Comparison of ENCODE assay signal across 27 cellular contexts in genomic region chr10:133312016-133312768, GRCh38. TPM values are rescaled to one million over a fixed set of nuclear protein-coding genes. Genes with fewer than 3 reads are reported as not detected.
DNase-seq lines count a peak whose midpoint lies in the region; ATAC-seq, FAIRE-seq and TF ChIP-seq lines count a peak whose summit lies in the region.
"Had no signal": no experiment of that assay in that cellular context is flagged by ENCODE, and none has a peak within 500 bp of the region (broad histone marks: within the 10 kb centered on the region; RNA-seq: fewer than 3 reads in every experiment).

No MANE protein-coding gene starts in this region.

- peak overlapping the region in 2 of 3 donors; percentile 64 to 69 for H3K27ac Mint-ChIP-seq in CD4-positive, CD25-positive, alpha-beta regulatory T cell
- H3K27ac Mint-ChIP-seq: CD8-positive, alpha-beta T cell; GM23338; H9; HFFc6 had no signal

- peaks cover 4 to 22% (median 11%) of the 10 kb centered on the region in 4 donors for H3K4me1 Mint-ChIP-seq in CD4-positive, CD25-positive, alpha-beta regulatory T cell

- SMC1A ChIA-PET in GM12878 (lab: Charles Lee; ENCODE audit: uncharacterized antibody, unreplicated experiment): no interaction called here

- RAD21 ChIA-PET in GM12878 (lab: Charles Lee; ENCODE audit: unreplicated experiment): no interaction called here

- in situ Hi-C loops in GM12878 (cut with MboI): no loop called here

- TF ChIP-seq CTCF in GM12878 (IDR thresholded peaks at IDR 0.05 in 2 of 3, conservative IDR thresholded peaks at IDR 0.05 in 1 of 3; ENCODE audit: control insufficient read depth in 2 of 3, extremely low read depth in 1 of 3, insufficient read depth in 1 of 3, low read depth in 3 of 3, low read length in 3 of 3) (no peak), spleen (IDR thresholded peaks at IDR 0.05 in 8 of 11, conservative IDR thresholded peaks at IDR 0.05 in 3 of 11) (no peak)

- no peak overlapping the region for H3K9ac ChIP-seq in GM12878 (ENCODE audit: control insufficient read depth, insufficient read depth, low read length)

- no peak overlapping the region for H3K27ac ChIP-seq in CD4-positive, CD25-positive, alpha-beta regulatory T cell (ENCODE audit: insufficient read depth, low read length, poor library complexity, severe bottlenecking)
- no peak overlapping the region for H3K27ac ChIP-seq in GM12878 (ENCODE audit: control insufficient read depth, insufficient read depth)
- no peak overlapping the region for H3K27ac ChIP-seq in spleen
- H3K27ac ChIP-seq: BLaER1 treated with 17β-estradiol and CSF1 and Interleukin-3, amounts not matched to agents 10 nM and 100 nM had no signal

- TSS peak; percentile 52 for BruUV-seq in GM12878 (replicated peaks; lab: Mats Ljungman, UMichigan)

- CTCF ChIA-PET in GM12878 (lab: Yijun Ruan, JAX): interaction anchor here (1.5 kb wide), 1 partner anchor 8 kb away, joined by 3 read pairs; no protein-coding TSS in a partner anchor

- peaks cover 12% of the 10 kb centered on the region for H3K4me1 ChIP-seq in CD4-positive, CD25-positive, alpha-beta regulatory T cell (ENCODE audit: control insufficient read depth, insufficient read depth, low read length, poor library complexity, severe bottlenecking)
- H3K4me1 ChIP-seq in GM12878 (ENCODE audit: control insufficient read depth, insufficient read depth, low read length) (peaks cover 4% of the 10 kb centered on the region), spleen (peaks cover 7 to 33% (median 23%) of the 10 kb centered on the region in 6 donors)

- POLR2A ChIA-PET in GM12878 (lab: Charles Lee): no interaction called here

- no peaks in the 10 kb centered on the region for H3K27me3 ChIP-seq in CD4-positive, CD25-positive, alpha-beta regulatory T cell (ENCODE audit: control insufficient read depth, insufficient read depth, low read length)
- no peaks in the 10 kb centered on the region for H3K27me3 ChIP-seq in GM12878 (replicated peaks in 1 of 2; ENCODE audit: control insufficient read depth in 2 of 2, insufficient read depth in 2 of 2, low read length in 1 of 2)
- H3K27me3 ChIP-seq in spleen (replicated peaks in 1 of 7): no peaks in the 10 kb centered on the region
- H3K27me3 ChIP-seq: BLaER1 treated with 17β-estradiol and CSF1 and Interleukin-3, amounts not matched to agents 10 nM and 100 nM; MG63 had no signal

- peaks cover 0 to 3% (median 0%) of the 10 kb centered on the region in 7 donors for H3K9me3 Mint-ChIP-seq in CD4-positive, CD25-positive, alpha-beta regulatory T cell
- H3K9me3 Mint-ChIP-seq: CD8-positive, alpha-beta T cell; H9; HFFc6 had no signal

- H3K4me3 ChIP-seq in CD4-positive, CD25-positive, alpha-beta regulatory T cell (ENCODE audit: low read depth, low read length): no peak overlapping the region
- no peak overlapping the region for H3K4me3 ChIP-seq in GM12878
- H3K4me3 ChIP-seq in spleen: no peak overlapping the region
- H3K4me3 ChIP-seq: BLaER1 treated with 17β-estradiol and CSF1 and Interleukin-3, amounts not matched to agents 10 nM and 100 nM; GM23338; MG63 had no signal

- no peak for TF ChIP-seq RAD21 in GM12878 (IDR thresholded peaks at IDR 0.05; ENCODE audit: insufficient read depth, low read depth, low read length)

- no peak for ATAC-seq in CD4-positive, CD25-positive, alpha-beta regulatory T cell (ENCODE audit: low read depth in 2 of 2)
- ATAC-seq in GM12878: no peak
- no peak for ATAC-seq in HG03159 (IDR thresholded peaks at IDR 0.05; ENCODE audit: unreplicated experiment)
- ATAC-seq in HG02840 (IDR thresholded peaks at IDR 0.05; ENCODE audit: low FRiP score, unreplicated experiment): no peak
- ATAC-seq: CD8-positive, alpha-beta T cell; GM23338; PC-3 had no signal

- peaks cover 9% of the 10 kb centered on the region for H3K27me3 Mint-ChIP-seq in CD4-positive, CD25-positive, alpha-beta regulatory T cell

- TF ChIP-seq EP300 in GM12878 (IDR thresholded peaks at IDR 0.05; ENCODE audit: borderline replicate concordance in 1 of 2, control insufficient read depth in 1 of 2, low read depth in 2 of 2, low read length in 2 of 2): no peak

- peaks cover 11% of the 10 kb centered on the region for H3K36me3 Mint-ChIP-seq in CD4-positive, CD25-positive, alpha-beta regulatory T cell

- DNase-seq in CD4-positive, CD25-positive, alpha-beta regulatory T cell: no peak
- DNase-seq in GM12878 (ENCODE audit: low read depth, low spot score) (no peak), spleen (peak; percentile 77)
- DNase-seq: Caco-2; CD8-positive, alpha-beta T cell; DMS79; EL; GDM1; H9; HFFc6; IMR-90; KG1; MG63; NCI-H2029; NCI-H446; NCI-H524 treated with DMSO at 0.1 percent for 48 hours; NCI-H774; PC-3; RPMI8226; SHP77 had no signal

- FAIRE-seq in GM12878 (lab: Jason Lieb, UNC): no peak
- FAIRE-seq: GM12891 had no signal

- peaks cover 16% of the 10 kb centered on the region for H3K79me2 ChIP-seq in GM12878 (ENCODE audit: control insufficient read depth, insufficient read depth, low read length)

- H3K4me2 ChIP-seq in GM12878 (ENCODE audit: control insufficient read depth, insufficient read depth): no peak overlapping the region
- H3K4me2 ChIP-seq: GM23338 had no signal

- no peak overlapping the region for H2AFZ ChIP-seq in GM12878 (ENCODE audit: control insufficient read depth, low read depth, low read length)
- H2AFZ ChIP-seq: GM23338 had no signal

- peak overlapping the region in 2 of 4 donors; percentile 52 to 78 for H3K4me3 Mint-ChIP-seq in CD4-positive, CD25-positive, alpha-beta regulatory T cell
- H3K4me3 Mint-ChIP-seq: CD8-positive, alpha-beta T cell; GM23338; H9; HFFc6 had no signal

- no peaks in the 10 kb centered on the region for H4K20me1 ChIP-seq in GM12878 (ENCODE audit: control insufficient read depth, insufficient read depth)

- TF ChIP-seq POLR2A in GM12878 (IDR thresholded peaks at IDR 0.05; ENCODE audit: low read depth, low read length) (no peak), spleen (IDR thresholded peaks at IDR 0.05) (no peak)

- 87% methylated on average over 23 of the region's 23 CpGs for WGBS in GM12878 (ENCODE audit: insufficient coverage, insufficient replicate concordance, low lambda C conversion rate, missing lambda C conversion rate)
- WGBS in spleen, 5 donors: 95 to 96% (median 95%) methylated on average over 23 of the region's 23 CpGs

- no peaks in the 10 kb centered on the region for H3K9me3 ChIP-seq in CD4-positive, CD25-positive, alpha-beta regulatory T cell (ENCODE audit: control insufficient read depth in 2 of 2, low read length in 2 of 2)
- no peaks in the 10 kb centered on the region for H3K9me3 ChIP-seq in GM12878 (replicated peaks; ENCODE audit: control insufficient read depth, insufficient read depth, low read length)
- no peaks in the 10 kb centered on the region for H3K9me3 ChIP-seq in spleen
- H3K9me3 ChIP-seq: Caco-2, MG63 had no signal

- peaks cover 22% of the 10 kb centered on the region for H3K36me3 ChIP-seq in CD4-positive, CD25-positive, alpha-beta regulatory T cell (ENCODE audit: control insufficient read depth, insufficient read depth, low read length)
- H3K36me3 ChIP-seq in GM12878 (ENCODE audit: control insufficient read depth in 2 of 2, insufficient read depth in 2 of 2, low read length in 1 of 2) (peaks cover 0 to 4% of the 10 kb centered on the region in 2 experiments; a peak in 3 of 4 replicates), spleen (peaks cover 0 to 41% (median 32%) of the 10 kb centered on the region in 6 donors)

- intact Hi-C loops in GM12878 (cut with micrococcal nuclease; ENCODE audit: unreplicated experiment): no loop called here
- intact Hi-C loops in spleen (cut with DNase I; ENCODE audit: low total_unique reads): no loop called here

RNA-seq across cellular contexts. Expression of gene ZNF511, which starts 3.5 kb away (rescaled TPM):
- 29.1 TPM for total RNA-seq in CD4-positive, CD25-positive, alpha-beta regulatory T cell
- 10 to 100 TPM; 67.5 to 96.4 (median 78.7) TPM for polyA plus RNA-seq in CD4-positive, CD25-positive, alpha-beta regulatory T cell
- total RNA-seq in GM12878 (2013; cell fraction: nucleolus; rRNA removed): 9.7 and 10.0 TPM in 2 replicates
- total RNA-seq in GM12878 (2014; rRNA removed) (21.0 and 21.3 TPM in 2 replicates), GM12878 (2014; rRNA removed; fragmentation: Illumina TruSeq; extraction: Trizol) (29.8 and 30.3 TPM in 2 replicates), GM12878 (2021) (50.3 and 57.1 TPM in 2 replicates), spleen (10 to 100 TPM; 26.3 to 33.1 (median 29.2) TPM)
- polyA plus RNA-seq in GM12878 (2011; ENCODE audit: low read depth): 17.8 TPM
- polyA plus RNA-seq in GM12878 (2011; rRNA removed) (24.8 and 32.1 TPM in 2 replicates), GM12878 (2014; fragmentation: Illumina TruSeq; extraction: Trizol) (12.0 and 31.8 TPM in 2 replicates), GM12878 (2014; fragmentation: Nextera tagmentation; extraction: Ambion mirVana) (1 to 10 TPM in 1 of 2 experiments, under 1 TPM in 1; 0.58 to 6.0 TPM), GM12878 (2014; rRNA removed) (49.0 and 54.9 TPM in 2 replicates), GM12878 (2016; fragmentation: Nextera tagmentation; extraction: Ambion mirVana) (100 to 1,000 TPM; 110 TPM), spleen (10 to 100 TPM; 43.3 to 50.6 (median 44.7) TPM)
- polyA plus RNA-seq in GM12878 (2011; cell fraction: cytosol; rRNA removed): 24.5 and 38.8 TPM in 2 replicates
- polyA plus RNA-seq in GM12878 (2011; cell fraction: nucleus; rRNA removed): 38.0 and 47.4 TPM in 2 replicates
- 23.5 and 30.3 TPM in 2 replicates for polyA plus RNA-seq in GM12878 (2012)
- polyA minus RNA-seq in GM12878 (2011; rRNA and poly(A)+ RNA removed): 22.6 and 25.5 TPM in 2 replicates
- polyA minus RNA-seq in GM12878 (2011; cell fraction: cytosol; rRNA and poly(A)+ RNA removed): 10.1 and 12.4 TPM in 2 replicates
- 5.6 and 10.1 TPM in 2 replicates for polyA minus RNA-seq in GM12878 (2011; cell fraction: nucleus; rRNA and poly(A)+ RNA removed)

RNA-seq across cellular contexts. Expression of gene TUBGCP2, which starts 3.5 kb away (rescaled TPM):
- 73.8 TPM for total RNA-seq in CD4-positive, CD25-positive, alpha-beta regulatory T cell
- polyA plus RNA-seq in CD4-positive, CD25-positive, alpha-beta regulatory T cell: 10 to 100 TPM; 23.5 to 31.8 (median 28.1) TPM
- total RNA-seq in GM12878 (2013; cell fraction: nucleolus; rRNA removed): 76.6 and 91.2 TPM in 2 replicates
- 38.5 TPM in 2 replicates for total RNA-seq in GM12878 (2014; rRNA removed)
- total RNA-seq in GM12878 (2014; rRNA removed; fragmentation: Illumina TruSeq; extraction: Trizol): 18.1 and 19.1 TPM in 2 replicates
- total RNA-seq in GM12878 (2021): 46.5 and 47.1 TPM in 2 replicates
- polyA plus RNA-seq in GM12878 (2011; ENCODE audit: low read depth): 12.8 TPM
- polyA plus RNA-seq in GM12878 (2011; rRNA removed): 23.7 and 35.8 TPM in 2 replicates
- 29.0 and 35.1 TPM in 2 replicates for polyA plus RNA-seq in GM12878 (2011; cell fraction: cytosol; rRNA removed)
- 82.0 and 82.5 TPM in 2 replicates for polyA plus RNA-seq in GM12878 (2011; cell fraction: nucleus; rRNA removed)
- 25.1 and 31.7 TPM in 2 replicates for polyA plus RNA-seq in GM12878 (2012)
- polyA plus RNA-seq in GM12878 (2014; fragmentation: Illumina TruSeq; extraction: Trizol): 16.0 and 26.6 TPM in 2 replicates
- 10 to 100 TPM in 1 of 2 experiments, 1 to 10 TPM in 1; 4.8 to 11.6 TPM for polyA plus RNA-seq in GM12878 (2014; fragmentation: Nextera tagmentation; extraction: Ambion mirVana)
- 33.6 and 36.2 TPM in 2 replicates for polyA plus RNA-seq in GM12878 (2014; rRNA removed)
- polyA plus RNA-seq in GM12878 (2016; fragmentation: Nextera tagmentation; extraction: Ambion mirVana): 10 to 100 TPM; 36.4 to 37.7 TPM
- polyA minus RNA-seq in GM12878 (2011; rRNA and poly(A)+ RNA removed): 37.1 and 46.2 TPM in 2 replicates
- polyA minus RNA-seq in GM12878 (2011; cell fraction: cytosol; rRNA and poly(A)+ RNA removed): 14.8 and 16.3 TPM in 2 replicates
- 24.7 and 47.1 TPM in 2 replicates for polyA minus RNA-seq in GM12878 (2011; cell fraction: nucleus; rRNA and poly(A)+ RNA removed)
- 10 to 100 TPM; 40.2 to 61.2 (median 51.9) TPM for total RNA-seq in spleen
- 100 to 1,000 TPM in 2 of 3 donors, 10 to 100 TPM in 1; 85.2 to 201 (median 132) TPM for polyA plus RNA-seq in spleen

RNA-seq across cellular contexts. Expression of gene CALY, which starts 24.5 kb away (rescaled TPM):
- 1.8 TPM for total RNA-seq in CD4-positive, CD25-positive, alpha-beta regulatory T cell
- polyA plus RNA-seq in CD4-positive, CD25-positive, alpha-beta regulatory T cell: 1 to 10 TPM in 2 of 4 donors, under 1 TPM in 2; 0.76 to 1.3 (median 1.00) TPM
- not detected in 2 replicates for total RNA-seq in GM12878 (2013; cell fraction: nucleolus; rRNA removed)
- total RNA-seq in GM12878 (2014; rRNA removed): not detected in 2 replicates
- total RNA-seq in GM12878 (2014; rRNA removed; fragmentation: Illumina TruSeq; extraction: Trizol): not detected in 2 replicates
- not detected in 2 replicates for total RNA-seq in GM12878 (2021)
- not detected for polyA plus RNA-seq in GM12878 (2011; ENCODE audit: low read depth)
- polyA plus RNA-seq in GM12878 (2011; rRNA removed): 0.07 TPM in 1 of 2 replicates, not detected in the other
- 0.07 TPM in 1 of 2 replicates, not detected in the other for polyA plus RNA-seq in GM12878 (2011; cell fraction: cytosol; rRNA removed)
- 0.44 and 0.87 TPM in 2 replicates for polyA plus RNA-seq in GM12878 (2011; cell fraction: nucleus; rRNA removed)
- polyA plus RNA-seq in GM12878 (2012): not detected in 2 replicates
- not detected in 2 replicates for polyA plus RNA-seq in GM12878 (2014; fragmentation: Illumina TruSeq; extraction: Trizol)
- not detected for polyA plus RNA-seq in GM12878 (2014; fragmentation: Nextera tagmentation; extraction: Ambion mirVana)
- not detected in 2 replicates for polyA plus RNA-seq in GM12878 (2014; rRNA removed)
- not detected for polyA plus RNA-seq in GM12878 (2016; fragmentation: Nextera tagmentation; extraction: Ambion mirVana)
- not detected in 2 replicates for polyA minus RNA-seq in GM12878 (2011; rRNA and poly(A)+ RNA removed)
- polyA minus RNA-seq in GM12878 (2011; cell fraction: cytosol; rRNA and poly(A)+ RNA removed): not detected in 2 replicates
- polyA minus RNA-seq in GM12878 (2011; cell fraction: nucleus; rRNA and poly(A)+ RNA removed): not detected in 2 replicates
- total RNA-seq in spleen: 1 to 10 TPM in 3 of 7 donors, under 1 TPM in 3, not detected in 1; 0.30 to 3.4 (median 0.94) TPM
- under 1 TPM; 0.04 to 0.12 (median 0.10) TPM for polyA plus RNA-seq in spleen
- total RNA-seq: A172, Caco-2, IMR-90, PC-3, SK-MEL-5 had no signal

RNA-seq across cellular contexts. Expression of gene PRAP1, which starts 35.0 kb away (rescaled TPM):
- not detected for total RNA-seq in CD4-positive, CD25-positive, alpha-beta regulatory T cell
- not detected for polyA plus RNA-seq in CD4-positive, CD25-positive, alpha-beta regulatory T cell
- total RNA-seq in GM12878 (2013; cell fraction: nucleolus; rRNA removed): not detected in 2 replicates
- total RNA-seq in GM12878 (2014; rRNA removed) (not detected in 2 replicates), GM12878 (2014; rRNA removed; fragmentation: Illumina TruSeq; extraction: Trizol) (not detected in 2 replicates), GM12878 (2021) (not detected in 2 replicates), spleen (not detected)
- polyA plus RNA-seq in GM12878 (2011; ENCODE audit: low read depth): not detected
- polyA plus RNA-seq in GM12878 (2011; rRNA removed) (not detected in 2 replicates), GM12878 (2014; fragmentation: Illumina TruSeq; extraction: Trizol) (not detected in 2 replicates), GM12878 (2014; fragmentation: Nextera tagmentation; extraction: Ambion mirVana) (not detected), GM12878 (2014; rRNA removed) (not detected in 2 replicates), GM12878 (2016; fragmentation: Nextera tagmentation; extraction: Ambion mirVana) (under 1 TPM in 1 of 2 experiments, not detected in 1; 0.25 TPM), spleen (not detected)
- not detected in 2 replicates for polyA plus RNA-seq in GM12878 (2011; cell fraction: cytosol; rRNA removed)
- not detected in 2 replicates for polyA plus RNA-seq in GM12878 (2011; cell fraction: nucleus; rRNA removed)
- 0.32 and 0.42 TPM in 2 replicates for polyA plus RNA-seq in GM12878 (2012)
- polyA minus RNA-seq in GM12878 (2011; rRNA and poly(A)+ RNA removed): not detected in 2 replicates
- polyA minus RNA-seq in GM12878 (2011; cell fraction: cytosol; rRNA and poly(A)+ RNA removed): not detected in 2 replicates
- not detected in 2 replicates for polyA minus RNA-seq in GM12878 (2011; cell fraction: nucleus; rRNA and poly(A)+ RNA removed)
- total RNA-seq: A172; CD8-positive, alpha-beta T cell; GM23338; HFFc6; IMR-90; PC-3; SK-MEL-5 had no signal
- polyA plus RNA-seq: IMR-90 had no signal

RNA-seq across cellular contexts. Expression of gene ADAM8, which starts 35.5 kb away (rescaled TPM):
- 148 TPM for total RNA-seq in CD4-positive, CD25-positive, alpha-beta regulatory T cell
- 10 to 100 TPM; 33.4 to 62.6 (median 49.8) TPM for polyA plus RNA-seq in CD4-positive, CD25-positive, alpha-beta regulatory T cell
- 204 and 240 TPM in 2 replicates for total RNA-seq in GM12878 (2013; cell fraction: nucleolus; rRNA removed)
- total RNA-seq in GM12878 (2014; rRNA removed): 31.6 and 37.4 TPM in 2 replicates
- total RNA-seq in GM12878 (2014; rRNA removed; fragmentation: Illumina TruSeq; extraction: Trizol): 13.0 and 13.2 TPM in 2 replicates
- total RNA-seq in GM12878 (2021): 86.1 and 92.7 TPM in 2 replicates
- polyA plus RNA-seq in GM12878 (2011; ENCODE audit: low read depth): 13.7 TPM
- polyA plus RNA-seq in GM12878 (2011; rRNA removed): 5.3 and 15.1 TPM in 2 replicates
- 20.0 and 33.8 TPM in 2 replicates for polyA plus RNA-seq in GM12878 (2011; cell fraction: cytosol; rRNA removed)
- 351 and 379 TPM in 2 replicates for polyA plus RNA-seq in GM12878 (2011; cell fraction: nucleus; rRNA removed)
- polyA plus RNA-seq in GM12878 (2012): 44.0 and 54.6 TPM in 2 replicates
- polyA plus RNA-seq in GM12878 (2014; fragmentation: Illumina TruSeq; extraction: Trizol): 0.68 and 6.8 TPM in 2 replicates
- polyA plus RNA-seq in GM12878 (2014; fragmentation: Nextera tagmentation; extraction: Ambion mirVana): 1 to 10 TPM in 1 of 2 experiments, under 1 TPM in 1; 0.37 to 2.3 TPM
- 51.6 and 73.2 TPM in 2 replicates for polyA plus RNA-seq in GM12878 (2014; rRNA removed)
- polyA plus RNA-seq in GM12878 (2016; fragmentation: Nextera tagmentation; extraction: Ambion mirVana): 10 to 100 TPM; 28.4 to 34.1 TPM
- 14.7 and 35.3 TPM in 2 replicates for polyA minus RNA-seq in GM12878 (2011; rRNA and poly(A)+ RNA removed)
- polyA minus RNA-seq in GM12878 (2011; cell fraction: cytosol; rRNA and poly(A)+ RNA removed): 13.4 and 24.5 TPM in 2 replicates
- polyA minus RNA-seq in GM12878 (2011; cell fraction: nucleus; rRNA and poly(A)+ RNA removed): 96.1 and 129 TPM in 2 replicates
- 100 to 1,000 TPM in 3 of 7 donors, 10 to 100 TPM in 4; 43.3 to 177 (median 99.1) TPM for total RNA-seq in spleen
- polyA plus RNA-seq in spleen: 10 to 100 TPM; 10.1 to 27.2 (median 20.4) TPM
